In the genomic region with DNA sequence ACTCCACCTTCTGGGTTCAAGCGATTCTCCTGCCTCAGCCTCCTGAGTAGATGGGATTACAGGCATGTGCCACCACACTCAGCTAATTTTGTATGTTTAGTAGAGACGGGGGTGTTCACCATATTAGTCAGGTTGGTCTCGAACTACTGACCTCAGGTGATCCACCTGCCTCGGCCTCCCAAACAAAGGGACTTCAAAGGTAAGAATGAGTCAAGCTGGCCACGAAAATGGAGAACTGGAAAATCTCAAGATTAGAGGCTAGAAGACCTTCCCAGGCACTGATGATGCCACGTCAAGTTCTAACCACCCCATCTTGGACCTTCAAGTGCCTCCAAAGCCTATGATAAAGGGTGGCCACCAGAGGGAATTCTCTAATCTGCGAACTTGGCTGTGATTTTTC, we compare ENCODE assay signal across 18 cellular contexts. TPM values are rescaled to one million over a fixed set of nuclear protein-coding genes. Genes with fewer than 3 reads are reported as not detected.
"Had no signal": no experiment of that assay in that cellular context is flagged by ENCODE, and none has a peak within 500 bp of the region (broad histone marks: within the 10 kb centered on the region; RNA-seq: fewer than 3 reads in every experiment).

No MANE protein-coding gene starts in this region.

- H3K36me3 Mint-ChIP-seq: activated naive CD8-positive, alpha-beta T cell treated with anti-CD3 and anti-CD28 coated beads, Interleukin-2, amount 10 ng/mL, durations not matched to agents 7 days and 5 days had no signal

- H3K4me3 Mint-ChIP-seq: activated CD8-positive, alpha-beta T cell treated with anti-CD3 and anti-CD28 coated beads for 36 hours; activated naive CD8-positive, alpha-beta T cell treated with anti-CD3 and anti-CD28 coated beads, Interleukin-2, amount 10 ng/mL, durations not matched to agents 7 days and 5 days; T-helper 1 cell treated with Interleukin-12 subunit alpha and Interleukin-12 subunit beta and Interleukin-4 antibody, amounts not matched to agents 30 μg/mL and 1 μg/mL, for 36 hours had no signal

- H3K9me3 ChIP-seq: adrenal gland, MG63 had no signal

- ATAC-seq: activated CD4-positive, CD25-positive, alpha-beta regulatory T cell treated with anti-CD3 and anti-CD28 coated beads, Interleukin-2, amount 50 U/mL, for 24 hours; activated CD8-positive, alpha-beta T cell treated with anti-CD3 and anti-CD28 coated beads for 36 hours; PC-3 had no signal

- H3K27ac ChIP-seq: adrenal gland had no signal

- H3K27me3 Mint-ChIP-seq: activated CD8-positive, alpha-beta T cell treated with anti-CD3 and anti-CD28 coated beads for 36 hours; activated naive CD8-positive, alpha-beta T cell treated with anti-CD3 and anti-CD28 coated beads, Interleukin-2, amount 10 ng/mL, durations not matched to agents 7 days and 5 days had no signal

- DNase-seq: activated CD4-positive, alpha-beta T cell treated with anti-CD3 and anti-CD28 coated beads for 4 hours; activated CD8-positive, alpha-beta memory T cell treated with anti-CD3 and anti-CD28 coated beads, Interleukin-2, amount 50 U/mL, for 4 hours; activated CD8-positive, alpha-beta T cell treated with anti-CD3 and anti-CD28 coated beads for 36 hours; activated naive CD4-positive, alpha-beta T cell treated with anti-CD3 and anti-CD28 coated beads, Interleukin-2, amount 50 U/mL, for 16 hours; activated naive CD8-positive, alpha-beta T cell treated with anti-CD3 and anti-CD28 coated beads, Interleukin-2, amount 10 ng/mL, durations not matched to agents 7 days and 5 days; activated T-cell treated with anti-CD3 and anti-CD28 coated beads, Interleukin-2, amount 50 U/mL, for 1 hour; adrenal gland; anterior cingulate cortex; MG63; MV-4-11; NCI-H1092 treated with DMSO at 0.1 percent for 48 hours; NCI-H2081; NCI-H510A treated with DMSO at 0.1 percent for 48 hours; PC-3 had no signal

- H3K36me3 ChIP-seq: adrenal gland, MG63 had no signal

- H3K27ac Mint-ChIP-seq: activated CD8-positive, alpha-beta T cell treated with anti-CD3 and anti-CD28 coated beads for 36 hours; activated naive CD8-positive, alpha-beta T cell treated with anti-CD3 and anti-CD28 coated beads, Interleukin-2, amount 10 ng/mL, durations not matched to agents 7 days and 5 days; T-helper 1 cell treated with Interleukin-12 subunit alpha and Interleukin-12 subunit beta and Interleukin-4 antibody, amounts not matched to agents 30 μg/mL and 1 μg/mL, for 36 hours had no signal

- H3K4me3 ChIP-seq: adrenal gland, MG63 had no signal

- H3K9me3 Mint-ChIP-seq: activated CD8-positive, alpha-beta T cell treated with anti-CD3 and anti-CD28 coated beads for 36 hours; activated naive CD8-positive, alpha-beta T cell treated with anti-CD3 and anti-CD28 coated beads, Interleukin-2, amount 10 ng/mL, durations not matched to agents 7 days and 5 days; T-helper 1 cell treated with Interleukin-12 subunit alpha and Interleukin-12 subunit beta and Interleukin-4 antibody, amounts not matched to agents 30 μg/mL and 1 μg/mL, for 36 hours had no signal

- H3K27me3 ChIP-seq: adrenal gland, MG63 had no signal

- H3K4me1 ChIP-seq: adrenal gland had no signal

RNA-seq across cellular contexts. Expression of a gene that starts 1.3 kb away (rescaled TPM):
- total RNA-seq: activated CD8-positive, alpha-beta T cell treated with anti-CD3 and anti-CD28 coated beads for 36 hours; activated naive CD8-positive, alpha-beta T cell treated with anti-CD3 and anti-CD28 coated beads, Interleukin-2, amount 10 ng/mL, durations not matched to agents 7 days and 5 days; cardiac septum; PC-3; SK-MEL-5 had no signal

RNA-seq across cellular contexts. Expression of a gene that starts 15.1 kb away (rescaled TPM):
- total RNA-seq: activated CD8-positive, alpha-beta T cell treated with anti-CD3 and anti-CD28 coated beads for 36 hours; activated naive CD8-positive, alpha-beta T cell treated with anti-CD3 and anti-CD28 coated beads, Interleukin-2, amount 10 ng/mL, durations not matched to agents 7 days and 5 days; cardiac septum; PC-3; SK-MEL-5 had no signal

RNA-seq across cellular contexts. Expression of a gene that starts 16.1 kb away (rescaled TPM):
- total RNA-seq: activated CD8-positive, alpha-beta T cell treated with anti-CD3 and anti-CD28 coated beads for 36 hours; activated naive CD8-positive, alpha-beta T cell treated with anti-CD3 and anti-CD28 coated beads, Interleukin-2, amount 10 ng/mL, durations not matched to agents 7 days and 5 days; PC-3; SK-MEL-5 had no signal

RNA-seq across cellular contexts. Expression of a gene that starts 21.3 kb away (rescaled TPM):
- total RNA-seq: activated CD8-positive, alpha-beta T cell treated with anti-CD3 and anti-CD28 coated beads for 36 hours; activated naive CD8-positive, alpha-beta T cell treated with anti-CD3 and anti-CD28 coated beads, Interleukin-2, amount 10 ng/mL, durations not matched to agents 7 days and 5 days; cardiac septum; PC-3; SK-MEL-5 had no signal

RNA-seq across cellular contexts. Expression of a gene that starts 59.1 kb away (rescaled TPM):
- total RNA-seq: activated CD8-positive, alpha-beta T cell treated with anti-CD3 and anti-CD28 coated beads for 36 hours; activated naive CD8-positive, alpha-beta T cell treated with anti-CD3 and anti-CD28 coated beads, Interleukin-2, amount 10 ng/mL, durations not matched to agents 7 days and 5 days; adrenal gland; cardiac septum; PC-3; SK-MEL-5 had no signal
- polyA plus RNA-seq: adrenal gland had no signal
